In the genomic region with DNA sequence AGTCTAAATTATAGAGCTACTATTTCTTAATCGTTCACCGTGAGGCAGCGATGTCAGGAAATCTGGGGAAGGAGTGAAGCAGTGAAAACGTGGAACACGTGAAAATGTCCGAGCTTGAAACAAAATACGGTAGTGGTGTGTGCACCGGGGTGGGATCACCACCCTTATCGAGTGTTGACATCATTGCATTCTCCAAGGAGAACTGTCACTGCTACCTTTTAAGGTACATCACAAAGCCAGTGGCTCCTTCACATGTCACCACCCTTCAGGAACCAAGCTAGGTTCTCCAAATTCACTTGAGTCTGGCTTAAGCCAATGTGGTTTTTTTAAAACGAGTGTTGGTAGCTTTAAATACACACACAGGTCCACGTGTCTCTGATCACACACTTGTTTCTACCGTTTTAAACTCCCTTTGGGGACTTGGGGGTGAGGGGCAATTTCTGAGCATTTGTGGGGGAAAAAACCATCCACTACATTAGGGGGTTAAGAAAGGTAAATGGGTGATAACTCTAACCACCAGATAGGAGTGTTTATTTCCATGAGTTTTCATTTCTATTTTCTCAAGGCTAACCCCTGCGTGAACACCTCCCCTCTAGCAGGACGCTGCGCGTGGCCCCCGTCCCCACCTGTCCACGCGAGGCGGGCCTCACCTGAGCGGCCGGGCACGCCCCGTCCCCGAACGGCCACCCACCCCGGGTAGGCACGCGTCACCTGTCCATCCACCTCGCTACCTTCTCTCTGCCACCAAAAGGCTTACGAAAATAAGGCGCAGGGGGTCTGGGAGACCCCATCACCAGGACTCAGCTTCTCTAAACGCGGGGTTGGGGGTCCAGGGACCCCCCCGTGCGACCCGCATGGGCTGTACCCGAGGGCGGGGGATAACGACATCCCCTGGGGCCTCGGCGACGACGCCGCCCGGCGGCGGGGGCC, we compare ENCODE assay signal across 8 cellular contexts. TPM values are rescaled to one million over a fixed set of nuclear protein-coding genes. Genes with fewer than 3 reads are reported as not detected.
DNase-seq lines count a peak whose midpoint lies in the region; ATAC-seq and TF ChIP-seq lines count a peak whose summit lies in the region.

No MANE protein-coding gene starts in this region.

- H3K4me3 Mint-ChIP-seq in natural killer cell: peak overlapping the region; percentile 90

- H3K9me3 Mint-ChIP-seq in natural killer cell: no peaks in the 10 kb centered on the region

- intact Hi-C loops in natural killer cell (cut with micrococcal nuclease): loop anchor here (5.0 kb wide), 3 partner anchors 49 to 184 kb away; partner anchors contain the start of gene ZBTB21
- intact Hi-C loops in aorta (cut with DNase I): loop anchor here (10.0 kb wide), 2 partner anchors 127 to 237 kb away; no protein-coding TSS in a partner anchor

- peak; percentile 27 for ATAC-seq in GM18517 (IDR thresholded peaks at IDR 0.05; ENCODE audit: unreplicated experiment)
- ATAC-seq in HG03025 (IDR thresholded peaks at IDR 0.05; ENCODE audit: low FRiP score, unreplicated experiment): peak; percentile 18
- peak; percentile 48 for ATAC-seq in esophagus mucosa
- peak; percentile 20 to 26 (median 20) for ATAC-seq in natural killer cell
- no peak for ATAC-seq in aorta (ENCODE audit: low FRiP score)

- 0 to 1% methylated on average over 48 of the region's 48 CpGs for WGBS in aorta, 2 donors

- no peaks in the 10 kb centered on the region for H3K27me3 ChIP-seq in aorta (ENCODE audit: control insufficient read depth in 1 of 2, insufficient read depth in 2 of 2, low read length in 1 of 2)

- no peaks in the 10 kb centered on the region for H3K36me3 ChIP-seq in aorta (ENCODE audit: control insufficient read depth in 1 of 2, insufficient read depth in 2 of 2, low read length in 1 of 2)

- no peaks in the 10 kb centered on the region for H3K4me1 ChIP-seq in aorta (ENCODE audit: control insufficient read depth in 1 of 2, insufficient read depth in 2 of 2, low read length in 2 of 2)

- H3K4me1 Mint-ChIP-seq in natural killer cell: peaks cover 23 to 39% of the 10 kb centered on the region in 2 donors

- H3K36me3 Mint-ChIP-seq in natural killer cell: no peaks in the 10 kb centered on the region

- peak overlapping the region in 1 of 2 donors; percentile 9 for H3K27ac ChIP-seq in aorta (ENCODE audit: low read depth in 1 of 2, low read length in 2 of 2)

- peak overlapping the region; percentile 59 to 83 for H3K4me3 ChIP-seq in aorta (ENCODE audit: low read length in 2 of 2)

- TF ChIP-seq CTCF in natural killer cell (IDR thresholded peaks at IDR 0.05): no peak

- no peaks in the 10 kb centered on the region for H3K27me3 Mint-ChIP-seq in natural killer cell (ENCODE audit: low read depth in 2 of 2)

- peak; percentile 43 for DNase-seq in AG08395 (ENCODE audit: low spot score)
- peak; percentile 24 for DNase-seq in NCI-H446 treated with DMSO at 0.1 percent for 48 hours (lab: John Stamatoyannopoulos, UW)
- peak; percentile 6 for DNase-seq in activated T-cell treated with anti-CD3 and anti-CD28 coated beads for 1 hour (ENCODE audit: low read depth)
- DNase-seq in natural killer cell: peak; percentile 25
- no peak for DNase-seq in aorta

- no peaks in the 10 kb centered on the region for H3K9me3 ChIP-seq in aorta (ENCODE audit: control insufficient read depth, low read length)

- peak overlapping the region; percentile 65 to 81 for H3K27ac Mint-ChIP-seq in natural killer cell

RNA-seq across cellular contexts. Expression of gene PRDM15, which starts 1.0 kb away (rescaled TPM):
- 5.5 TPM for total RNA-seq in esophagus mucosa
- 10 to 100 TPM; 11.4 to 13.5 (median 11.9) TPM for total RNA-seq in natural killer cell
- total RNA-seq in aorta: 10 to 100 TPM in 1 of 2 donors, 1 to 10 TPM in 1; 9.0 to 11.5 TPM
- 1 to 10 TPM; 2.6 to 5.9 TPM for polyA plus RNA-seq in aorta

Comparison
In these comparisons a context has a peak if more than half of its experiments do, and no peak if none do; other contexts are left out.
1. DNase-seq: peak in AG08395 (single experiment), NCI-H446 treated with DMSO at 0.1 percent for 48 hours (single experiment), activated T-cell treated with anti-CD3 and anti-CD28 coated beads for 1 hour (single experiment) and natural killer cell (single experiment); none in aorta (0 of 2).